Comparison of ENCODE assay signal across 35 cellular contexts in the genomic region with DNA sequence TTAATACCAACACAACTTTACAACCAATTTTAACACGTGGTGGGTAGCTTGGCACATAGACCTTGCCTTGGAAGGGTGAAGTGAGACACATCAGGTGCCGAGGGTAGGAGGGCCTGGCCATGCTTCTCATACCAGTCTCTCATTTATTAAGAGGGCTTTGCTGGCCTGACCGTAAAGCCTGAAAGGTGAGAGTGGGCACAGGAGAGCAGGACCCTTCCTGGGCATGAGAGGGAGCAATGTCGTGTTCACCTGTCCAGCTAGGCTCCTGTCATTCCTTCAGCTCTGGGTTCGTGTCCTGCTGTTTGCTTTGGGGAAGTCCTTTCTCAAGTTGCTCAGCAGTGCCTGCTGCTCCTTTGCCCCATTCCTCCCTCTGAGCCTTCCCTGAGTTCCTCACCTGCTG.
"Had no signal": no experiment of that assay in that cellular context is flagged by ENCODE, and none has a peak within 500 bp of the region (broad histone marks: within the 10 kb centered on the region; RNA-seq: fewer than 3 reads in every experiment).

No MANE protein-coding gene starts in this region.

- H3K4me3 ChIP-seq: adrenal gland, body of pancreas, breast epithelium had no signal

- H3K27me3 Mint-ChIP-seq: activated B cell treated with CpG ODN at 0.5 μM for 24 hours; activated CD4-positive, alpha-beta T cell treated with anti-CD3 and anti-CD28 coated beads, Interleukin-2, amount 10 ng/mL, durations not matched to agents 24 days and 14 days; activated naive CD8-positive, alpha-beta T cell treated with anti-CD3 and anti-CD28 coated beads for 36 hours; activated T-helper 17 cell treated with anti-CD3 and anti-CD28 coated beads, Interleukin-2, amount 50 U/mL, for 72 hours had no signal

- H3K27me3 ChIP-seq: adrenal gland, body of pancreas, brain microvascular endothelial cell, breast epithelium had no signal

- H3K4me3 Mint-ChIP-seq: activated B cell treated with CpG ODN at 0.5 μM for 24 hours; activated CD4-positive, alpha-beta memory T cell treated with anti-CD3 and anti-CD28 coated beads for 36 hours; activated CD4-positive, alpha-beta T cell treated with anti-CD3 and anti-CD28 coated beads, Interleukin-2, amount 10 ng/mL, durations not matched to agents 24 days and 14 days; activated CD8-positive, alpha-beta T cell treated with anti-CD3 and anti-CD28 coated beads for 36 hours; activated naive CD4-positive, alpha-beta T cell treated with anti-CD3 and anti-CD28 coated beads for 36 hours; activated naive CD8-positive, alpha-beta T cell treated with anti-CD3 and anti-CD28 coated beads for 36 hours; activated T-cell treated with anti-CD3 and anti-CD28 coated beads, Interleukin-2, amount 50 U/mL, for 4 hours; activated T-cell treated with anti-CD3 and anti-CD28 coated beads, Interleukin-2, amount 50 U/mL, for 72 hours; activated T-helper 1 cell treated with anti-CD3 and anti-CD28 coated beads, Interleukin-12 subunit alpha, Interleukin-12 subunit beta, Interleukin-2, Interleukin-4 antibody, amounts not matched to agents 30 ng/mL and 10 ng/mL and 1 ng/mL, durations not matched to agents 14 hours and 24 hours and 36 hours; activated T-helper 17 cell treated with anti-CD3 and anti-CD28 coated beads, Interleukin-2, amount 50 U/mL, for 72 hours; T-helper 1 cell treated with Interleukin-12 subunit alpha and Interleukin-12 subunit beta and Interleukin-4 antibody, amounts not matched to agents 30 μg/mL and 1 μg/mL, for 36 hours; T-helper 2 cell treated with Interferon-gamma antibody and Interleukin-4, amounts not matched to agents 5 μg/mL and 100 μg/mL, for 36 hours had no signal

- H3K4me1 Mint-ChIP-seq: activated B cell treated with CpG ODN at 0.5 μM for 24 hours; activated CD4-positive, alpha-beta T cell treated with anti-CD3 and anti-CD28 coated beads, Interleukin-2, amount 10 ng/mL, durations not matched to agents 24 days and 14 days; activated naive CD8-positive, alpha-beta T cell treated with anti-CD3 and anti-CD28 coated beads for 36 hours; activated T-helper 17 cell treated with anti-CD3 and anti-CD28 coated beads, Interleukin-2, amount 50 U/mL, for 72 hours had no signal

- H3K36me3 ChIP-seq: adrenal gland, brain microvascular endothelial cell, breast epithelium had no signal

- H3K4me1 ChIP-seq: adrenal gland, body of pancreas, breast epithelium had no signal

- H3K9me3 Mint-ChIP-seq: activated B cell treated with CpG ODN at 0.5 μM for 24 hours; activated CD4-positive, alpha-beta memory T cell treated with anti-CD3 and anti-CD28 coated beads for 36 hours; activated CD4-positive, alpha-beta T cell treated with anti-CD3 and anti-CD28 coated beads, Interleukin-2, amount 10 ng/mL, durations not matched to agents 24 days and 14 days; activated CD8-positive, alpha-beta T cell treated with anti-CD3 and anti-CD28 coated beads for 36 hours; activated naive CD4-positive, alpha-beta T cell treated with anti-CD3 and anti-CD28 coated beads for 36 hours; activated naive CD8-positive, alpha-beta T cell treated with anti-CD3 and anti-CD28 coated beads for 36 hours; activated T-cell treated with anti-CD3 and anti-CD28 coated beads, Interleukin-2, amount 50 U/mL, for 4 hours; activated T-cell treated with anti-CD3 and anti-CD28 coated beads, Interleukin-2, amount 50 U/mL, for 72 hours; activated T-helper 1 cell treated with anti-CD3 and anti-CD28 coated beads, Interleukin-12 subunit alpha, Interleukin-12 subunit beta, Interleukin-2, Interleukin-4 antibody, amounts not matched to agents 30 ng/mL and 10 ng/mL and 1 ng/mL, durations not matched to agents 14 hours and 24 hours and 36 hours; activated T-helper 17 cell treated with anti-CD3 and anti-CD28 coated beads, Interleukin-2, amount 50 U/mL, for 72 hours; T-helper 1 cell treated with Interleukin-12 subunit alpha and Interleukin-12 subunit beta and Interleukin-4 antibody, amounts not matched to agents 30 μg/mL and 1 μg/mL, for 36 hours; T-helper 2 cell treated with Interferon-gamma antibody and Interleukin-4, amounts not matched to agents 5 μg/mL and 100 μg/mL, for 36 hours had no signal

- H3K9me3 ChIP-seq: adrenal gland, body of pancreas, breast epithelium had no signal

- H3K36me3 Mint-ChIP-seq: activated CD4-positive, alpha-beta memory T cell treated with anti-CD3 and anti-CD28 coated beads for 36 hours; activated naive CD8-positive, alpha-beta T cell treated with anti-CD3 and anti-CD28 coated beads for 36 hours had no signal

- H3K27ac Mint-ChIP-seq: activated B cell treated with CpG ODN at 0.5 μM for 24 hours; activated CD4-positive, alpha-beta memory T cell treated with anti-CD3 and anti-CD28 coated beads for 36 hours; activated CD4-positive, alpha-beta T cell treated with anti-CD3 and anti-CD28 coated beads, Interleukin-2, amount 10 ng/mL, durations not matched to agents 24 days and 14 days; activated CD8-positive, alpha-beta T cell treated with anti-CD3 and anti-CD28 coated beads for 36 hours; activated naive CD4-positive, alpha-beta T cell treated with anti-CD3 and anti-CD28 coated beads for 36 hours; activated naive CD8-positive, alpha-beta T cell treated with anti-CD3 and anti-CD28 coated beads for 36 hours; activated T-cell treated with anti-CD3 and anti-CD28 coated beads, Interleukin-2, amount 50 U/mL, for 72 hours; activated T-helper 1 cell treated with anti-CD3 and anti-CD28 coated beads, Interleukin-12 subunit alpha, Interleukin-12 subunit beta, Interleukin-2, Interleukin-4 antibody, amounts not matched to agents 30 ng/mL and 10 ng/mL and 1 ng/mL, durations not matched to agents 14 hours and 24 hours and 36 hours; activated T-helper 17 cell treated with anti-CD3 and anti-CD28 coated beads, Interleukin-2, amount 50 U/mL, for 72 hours; T-helper 1 cell treated with Interleukin-12 subunit alpha and Interleukin-12 subunit beta and Interleukin-4 antibody, amounts not matched to agents 30 μg/mL and 1 μg/mL, for 36 hours; T-helper 2 cell treated with Interferon-gamma antibody and Interleukin-4, amounts not matched to agents 5 μg/mL and 100 μg/mL, for 36 hours had no signal

- H3K27ac ChIP-seq: adrenal gland, body of pancreas, brain microvascular endothelial cell, breast epithelium, VCaP had no signal

- ATAC-seq: activated CD8-positive, alpha-beta T cell treated with anti-CD3 and anti-CD28 coated beads for 36 hours; activated T-cell treated with anti-CD3 and anti-CD28 coated beads, Interleukin-2, amount 50 U/mL, for 4 hours; activated T-cell treated with anti-CD3 and anti-CD28 coated beads, Interleukin-2, amount 50 U/mL, for 72 hours; body of pancreas had no signal

- DNase-seq: activated B cell treated with CpG ODN at 0.5 μM for 24 hours; activated CD4-positive, alpha-beta memory T cell treated with anti-CD3 and anti-CD28 coated beads for 36 hours; activated CD4-positive, alpha-beta T cell treated with anti-CD3 and anti-CD28 coated beads for 4 hours; activated CD4-positive, alpha-beta T cell treated with anti-CD3 and anti-CD28 coated beads, Interleukin-2, amount 10 ng/mL, durations not matched to agents 24 days and 14 days; activated CD4-positive, alpha-beta T cell treated with anti-CD3 and anti-CD28 coated beads, Interleukin-2, amount 50 U/mL, for 1 hour; activated CD4-positive, alpha-beta T cell treated with anti-CD3 and anti-CD28 coated beads, Interleukin-2, amount 50 U/mL, for 4 hours; activated CD4-positive, CD25-positive, alpha-beta regulatory T cell treated with anti-CD3 and anti-CD28 coated beads, Interleukin-2, amount 50 U/mL, for 72 hours; activated CD8-positive, alpha-beta memory T cell treated with anti-CD3 and anti-CD28 coated beads, Interleukin-2, amount 50 U/mL, for 4 hours; activated CD8-positive, alpha-beta T cell treated with anti-CD3 and anti-CD28 coated beads for 36 hours; activated effector memory CD4-positive, alpha-beta T cell treated with anti-CD3 and anti-CD28 coated beads, Interleukin-2, amount 50 U/mL, for 16 hours; activated gamma-delta T cell treated with Interleukin-2 at 50 U/mL for 16 hours; activated naive CD4-positive, alpha-beta T cell; activated naive CD4-positive, alpha-beta T cell treated with anti-CD3 and anti-CD28 coated beads for 36 hours; activated naive CD4-positive, alpha-beta T cell treated with anti-CD3 and anti-CD28 coated beads, Interleukin-2, amount 50 U/mL, for 16 hours; activated naive CD8-positive, alpha-beta T cell treated with anti-CD3 and anti-CD28 coated beads for 36 hours; activated T-cell treated with anti-CD3 and anti-CD28 coated beads for 4 hours; activated T-cell treated with anti-CD3 and anti-CD28 coated beads, Interleukin-2, amount 50 U/mL, for 1 hour; activated T-cell treated with anti-CD3 and anti-CD28 coated beads, Interleukin-2, amount 50 U/mL, for 4 hours; activated T-cell treated with anti-CD3 and anti-CD28 coated beads, Interleukin-2, amount 50 U/mL, for 72 hours; adrenal gland; amniotic stem cell; aorta; body of pancreas; brain microvascular endothelial cell; central memory CD4-positive, alpha-beta T cell; SW 1271; T-helper 1 cell; T-helper 2 cell; T-helper 9 cell had no signal
